Comparison of ENCODE assay signal across 7 cellular contexts in genomic region chr16:23508589-23509440, GRCh38. TPM values are rescaled to one million over a fixed set of nuclear protein-coding genes. Genes with fewer than 3 reads are reported as not detected.
DNase-seq lines count a peak whose midpoint lies in the region; ATAC-seq, FAIRE-seq and TF ChIP-seq lines count a peak whose summit lies in the region.
"Had no signal": no experiment of that assay in that cellular context is flagged by ENCODE, and none has a peak within 500 bp of the region (broad histone marks: within the 10 kb centered on the region; RNA-seq: fewer than 3 reads in every experiment).

No MANE protein-coding gene starts in this region.

- no peaks in the 10 kb centered on the region for H3K27me3 Mint-ChIP-seq in T-cell

- H3K9ac ChIP-seq in keratinocyte (ENCODE audit: control insufficient read depth, extremely low read depth, insufficient read depth, low read length) = peak overlapping the region; percentile 78

- H3K4me1 ChIP-seq in keratinocyte (ENCODE audit: control insufficient read depth, extremely low read depth, insufficient read depth, low read length) = peaks cover 16% of the 10 kb centered on the region
- peaks cover 6% of the 10 kb centered on the region for H3K4me1 ChIP-seq in foreskin keratinocyte

- H3K9me3 ChIP-seq in keratinocyte (ENCODE audit: control insufficient read depth, low read depth, low read length) = no peaks in the 10 kb centered on the region

- peaks cover 6% of the 10 kb centered on the region for H3K36me3 Mint-ChIP-seq in T-cell

- H3K9me3 Mint-ChIP-seq in T-cell = no peaks in the 10 kb centered on the region

- CTCF ChIA-PET in T-cell (lab: Charles Lee) = no interaction called here

- peaks cover 36% of the 10 kb centered on the region for H3K79me2 ChIP-seq in keratinocyte (ENCODE audit: control insufficient read depth, insufficient read depth, low read length)

- H3K27me3 ChIP-seq in keratinocyte (ENCODE audit: control insufficient read depth, extremely low read depth, insufficient read depth, low read length) (no peaks in the 10 kb centered on the region), foreskin keratinocyte (no peaks in the 10 kb centered on the region)

- peaks cover 0 to 1% of the 10 kb centered on the region in 2 experiments for H3K36me3 ChIP-seq in keratinocyte (ENCODE audit: control insufficient read depth in 2 of 2, extremely low read depth in 1 of 2, insufficient read depth in 2 of 2, low read length in 2 of 2)

- no peaks in the 10 kb centered on the region for H3K9me1 ChIP-seq in keratinocyte (ENCODE audit: control insufficient read depth, extremely low read depth, insufficient read depth, low read length)

- H4K20me1 ChIP-seq in keratinocyte (ENCODE audit: control insufficient read depth, extremely low read depth, insufficient read depth, low read length) = peaks cover 19% of the 10 kb centered on the region

- POLR2A ChIA-PET in T-cell (lab: Charles Lee) = interaction anchor here in 1 of 2 donors (1.5 kb wide), 1 partner anchor 26 kb away, joined by 6 read pairs; no protein-coding TSS in a partner anchor

- ATAC-seq in T-cell (replicated peaks in 1 of 4) (no peak), foreskin keratinocyte (no peak), HG03354 (IDR thresholded peaks at IDR 0.05; ENCODE audit: poor library complexity, severe bottlenecking, unreplicated experiment) (no peak), HG03469 (IDR thresholded peaks at IDR 0.05; ENCODE audit: unreplicated experiment) (no peak)

- TF ChIP-seq CTCF in GM12864 (IDR thresholded peaks at IDR 0.05; ENCODE audit: low read depth, low read length, missing control alignments) (no peak), keratinocyte (optimal IDR thresholded peaks at IDR 0.05 in 1 of 3, IDR thresholded peaks at IDR 0.05 in 1 of 3, conservative IDR thresholded peaks at IDR 0.05 in 1 of 3; ENCODE audit: extremely low read depth in 1 of 3, insufficient read depth in 2 of 3, low read length in 3 of 3) (no peak), foreskin keratinocyte (conservative IDR thresholded peaks at IDR 0.05) (no peak)

- peaks cover 57 to 75% (median 65%) of the 10 kb centered on the region in 3 donors for H3K4me1 Mint-ChIP-seq in T-cell

- H3K27ac ChIP-seq in keratinocyte (ENCODE audit: control insufficient read depth, insufficient read depth, low read length) (peak overlapping the region; percentile 17), foreskin keratinocyte (no peak overlapping the region)

- H2AFZ ChIP-seq in keratinocyte (ENCODE audit: control insufficient read depth, low read length) = no peak overlapping the region

- peak overlapping the region; percentile 29 to 62 for H3K27ac Mint-ChIP-seq in T-cell

- dilution Hi-C loops in keratinocyte (cut with MboI; ENCODE audit: extremely low pct_ligation_motif_present, low sequenced_read_pairs) = no loop called here

- H3K4me3 ChIP-seq in GM12864 (ENCODE audit: low read depth, low read length) = peak overlapping the region; percentile 87
- H3K4me3 ChIP-seq in keratinocyte (ENCODE audit: control insufficient read depth in 2 of 3, extremely low read depth in 1 of 3, insufficient read depth in 2 of 3, low read depth in 1 of 3, low read length in 3 of 3) = peak overlapping the region; percentile 49 to 77 (median 74)

- no peak for FAIRE-seq in keratinocyte (lab: Jason Lieb, UNC)
- FAIRE-seq: TTC549 had no signal

- peak overlapping the region; percentile 98 for H3K4me2 ChIP-seq in keratinocyte (ENCODE audit: control insufficient read depth, extremely low read depth, insufficient read depth, low read depth, low read length)

- H3K4me3 Mint-ChIP-seq in T-cell = peak overlapping the region; percentile 88 to 92 (median 90)

- no peak for DNase-seq in GM12864 (ENCODE audit: low read depth)
- no peak for DNase-seq in T-cell
- no peak for DNase-seq in keratinocyte (ENCODE audit: low read depth, low spot score)
- no peak for DNase-seq in foreskin keratinocyte

RNA-seq across cellular contexts. Expression of gene GGA2, which starts 1.5 kb away (rescaled TPM):
- 100 to 1,000 TPM in 2 of 5 donors, 10 to 100 TPM in 3; 84.0 to 146 (median 99.6) TPM for total RNA-seq in T-cell
- 30.2 to 54.1 TPM (median 41.2 TPM) in 3 replicates for polyA plus RNA-seq in keratinocyte
- polyA plus RNA-seq in keratinocyte (2011; ENCODE audit: low read depth) = 17.5 TPM
- polyA plus RNA-seq in keratinocyte (2011; cell fraction: cytosol; rRNA removed) = 34.5 and 54.3 TPM in 2 replicates
- polyA plus RNA-seq in keratinocyte (2011; cell fraction: nucleus; rRNA removed) = 87.7 and 94.8 TPM in 2 replicates
- 20.4 and 34.5 TPM in 2 replicates for polyA plus RNA-seq in keratinocyte (2012; ENCODE audit: low replicate concordance)
- 39.3 to 55.2 TPM (median 43.3 TPM) in 3 replicates for polyA minus RNA-seq in keratinocyte
- 29.0 TPM for polyA minus RNA-seq in keratinocyte (2011; cell fraction: cytosol; rRNA and poly(A)+ RNA removed)
- polyA minus RNA-seq in keratinocyte (2011; cell fraction: nucleus; rRNA and poly(A)+ RNA removed) = 24.7 and 41.9 TPM in 2 replicates
- 34.0 and 34.6 TPM in 2 replicates for total RNA-seq in foreskin keratinocyte
- 16.5 and 17.5 TPM in 2 replicates for polyA plus RNA-seq in foreskin keratinocyte

RNA-seq across cellular contexts. Expression of gene EARS2, which starts 48.3 kb away (rescaled TPM):
- 10 to 100 TPM; 10.8 to 19.4 (median 15.9) TPM for total RNA-seq in T-cell
- 32.7 to 44.6 TPM (median 39.5 TPM) in 3 replicates for polyA plus RNA-seq in keratinocyte
- 4.9 TPM for polyA plus RNA-seq in keratinocyte (2011; ENCODE audit: low read depth)
- polyA plus RNA-seq in keratinocyte (2011; cell fraction: cytosol; rRNA removed) = 37.8 and 41.7 TPM in 2 replicates
- polyA plus RNA-seq in keratinocyte (2011; cell fraction: nucleus; rRNA removed) = 40.8 and 58.1 TPM in 2 replicates
- polyA plus RNA-seq in keratinocyte (2012; ENCODE audit: low replicate concordance) = 12.9 and 27.4 TPM in 2 replicates
- 59.5 to 60.3 TPM (median 59.8 TPM) in 3 replicates for polyA minus RNA-seq in keratinocyte
- 50.6 TPM for polyA minus RNA-seq in keratinocyte (2011; cell fraction: cytosol; rRNA and poly(A)+ RNA removed)
- polyA minus RNA-seq in keratinocyte (2011; cell fraction: nucleus; rRNA and poly(A)+ RNA removed) = 49.1 and 52.7 TPM in 2 replicates
- 30.5 and 39.1 TPM in 2 replicates for total RNA-seq in foreskin keratinocyte
- polyA plus RNA-seq in foreskin keratinocyte = 25.3 and 28.8 TPM in 2 replicates

RNA-seq across cellular contexts. Expression of gene UBFD1, which starts 48.7 kb away (rescaled TPM):
- 10 to 100 TPM; 43.6 to 49.1 (median 46.3) TPM for total RNA-seq in T-cell
- polyA plus RNA-seq in keratinocyte = 27.7 to 39.8 TPM (median 36.3 TPM) in 3 replicates
- polyA plus RNA-seq in keratinocyte (2011; ENCODE audit: low read depth) = 22.1 TPM
- polyA plus RNA-seq in keratinocyte (2011; cell fraction: cytosol; rRNA removed) = 31.0 and 42.5 TPM in 2 replicates
- 42.5 and 51.0 TPM in 2 replicates for polyA plus RNA-seq in keratinocyte (2011; cell fraction: nucleus; rRNA removed)
- polyA plus RNA-seq in keratinocyte (2012; ENCODE audit: low replicate concordance) = 16.1 and 27.8 TPM in 2 replicates
- 26.6 to 35.1 TPM (median 27.8 TPM) in 3 replicates for polyA minus RNA-seq in keratinocyte
- polyA minus RNA-seq in keratinocyte (2011; cell fraction: cytosol; rRNA and poly(A)+ RNA removed) = 29.7 TPM
- 21.4 and 28.2 TPM in 2 replicates for polyA minus RNA-seq in keratinocyte (2011; cell fraction: nucleus; rRNA and poly(A)+ RNA removed)
- 36.8 and 40.0 TPM in 2 replicates for total RNA-seq in foreskin keratinocyte
- 19.1 and 20.7 TPM in 2 replicates for polyA plus RNA-seq in foreskin keratinocyte

RNA-seq across cellular contexts. Expression of gene COG7, which starts 55.8 kb away (rescaled TPM):
- total RNA-seq in T-cell (10 to 100 TPM; 15.8 to 23.2 (median 22.4) TPM), foreskin keratinocyte (15.9 and 17.0 TPM in 2 replicates)
- polyA plus RNA-seq in keratinocyte (14.7 to 18.1 TPM (median 16.6 TPM) in 3 replicates), foreskin keratinocyte (13.2 and 13.5 TPM in 2 replicates)
- 8.8 TPM for polyA plus RNA-seq in keratinocyte (2011; ENCODE audit: low read depth)
- 9.2 and 13.6 TPM in 2 replicates for polyA plus RNA-seq in keratinocyte (2011; cell fraction: cytosol; rRNA removed)
- polyA plus RNA-seq in keratinocyte (2011; cell fraction: nucleus; rRNA removed) = 35.3 and 53.7 TPM in 2 replicates
- polyA plus RNA-seq in keratinocyte (2012; ENCODE audit: low replicate concordance) = 10.7 and 13.3 TPM in 2 replicates
- 21.0 to 33.8 TPM (median 25.3 TPM) in 3 replicates for polyA minus RNA-seq in keratinocyte
- 12.3 TPM for polyA minus RNA-seq in keratinocyte (2011; cell fraction: cytosol; rRNA and poly(A)+ RNA removed)
- 17.7 and 33.6 TPM in 2 replicates for polyA minus RNA-seq in keratinocyte (2011; cell fraction: nucleus; rRNA and poly(A)+ RNA removed)
